In the genomic region with DNA sequence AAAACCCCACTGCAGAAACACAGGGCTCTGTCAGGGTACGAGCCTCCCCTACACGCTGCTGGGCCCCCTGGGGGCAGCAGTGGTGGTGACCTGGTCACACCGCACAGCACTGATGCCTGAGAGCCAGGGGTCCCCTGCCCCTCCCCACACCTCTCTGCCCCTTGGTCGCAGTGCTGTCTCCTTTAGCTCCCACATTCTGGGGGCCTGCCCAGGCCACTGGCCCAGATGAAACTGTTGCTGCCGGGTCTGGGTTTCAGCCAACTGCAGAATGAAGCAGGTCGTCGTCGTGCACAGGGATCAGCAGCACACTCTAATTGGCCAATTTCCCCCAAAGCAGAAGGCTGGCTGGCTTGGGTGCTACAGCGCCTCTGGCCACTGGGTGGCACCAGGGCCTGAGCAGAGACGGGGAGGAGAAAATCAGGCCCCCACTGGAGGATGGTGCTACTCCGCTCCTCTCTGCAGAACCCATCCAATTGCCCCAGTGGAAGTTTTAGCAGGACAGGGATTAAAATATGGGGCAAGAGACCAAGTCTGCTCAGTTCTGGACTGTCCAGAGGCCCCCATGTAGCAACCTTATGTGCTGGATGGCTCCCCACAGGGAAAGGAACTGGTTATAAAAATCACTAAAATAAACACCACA, we compare ENCODE assay signal across 8 cellular contexts.
DNase-seq lines count a peak whose midpoint lies in the region; ATAC-seq and TF ChIP-seq lines count a peak whose summit lies in the region.

No MANE protein-coding gene starts in this region.

- peak overlapping the region; percentile 61 for H3K4me3 Mint-ChIP-seq in central memory CD8-positive, alpha-beta T cell

- peaks cover 39% of the 10 kb centered on the region for H3K4me1 Mint-ChIP-seq in central memory CD8-positive, alpha-beta T cell

- DNase-seq in NCI-H2227 treated with DMSO at 0.1 percent for 48 hours (lab: John Stamatoyannopoulos, UW) = peak; percentile 80
- peak; percentile 69 for DNase-seq in activated CD4-positive, CD25-positive, alpha-beta regulatory T cell treated with anti-CD3 and anti-CD28 coated beads, Interleukin-2, amount 50 U/mL, for 72 hours
- peak; percentile 64 to 75 for DNase-seq in central memory CD8-positive, alpha-beta T cell (ENCODE audit: low spot score in 2 of 2)
- peak; percentile 31 for DNase-seq in kidney glomerular epithelial cell (lab: John Stamatoyannopoulos, UW)
- DNase-seq in stimulated activated CD4-positive, alpha-beta T cell treated with anti-CD3 and anti-CD28 coated beads, Interleukin-1b, Interleukin-23, amount 100 ng/mL, for 1 hour (ENCODE audit: low read depth in 2 of 2) = peak; percentile 34 to 39

- H3K36me3 Mint-ChIP-seq in central memory CD8-positive, alpha-beta T cell (ENCODE audit: insufficient read depth) = peaks cover 59% of the 10 kb centered on the region

- no peaks in the 10 kb centered on the region for H3K9me3 Mint-ChIP-seq in central memory CD8-positive, alpha-beta T cell

- peak; percentile 67 for ATAC-seq in GM18505 (IDR thresholded peaks at IDR 0.05; ENCODE audit: unreplicated experiment)
- peak; percentile 81 for ATAC-seq in HG03064 (IDR thresholded peaks at IDR 0.05; ENCODE audit: low read depth, unreplicated experiment)
- ATAC-seq in central memory CD8-positive, alpha-beta T cell (replicated peaks; ENCODE audit: extremely low read depth, poor library complexity, severe bottlenecking) = peak; percentile 92
- ATAC-seq in GM18861 (IDR thresholded peaks at IDR 0.05; ENCODE audit: unreplicated experiment) = no peak

- no peaks in the 10 kb centered on the region for H3K27me3 Mint-ChIP-seq in central memory CD8-positive, alpha-beta T cell

- peak; percentile 53 for TF ChIP-seq POLR2A in GM18505 (IDR thresholded peaks at IDR 0.05; ENCODE audit: borderline replicate concordance, extremely low read depth, insufficient read depth, insufficient read length)

- peak overlapping the region; percentile 49 for H3K27ac Mint-ChIP-seq in central memory CD8-positive, alpha-beta T cell (ENCODE audit: low read depth)
